Comparison of ENCODE assay signal across 8 cellular contexts in genomic region chr11:61834278-61835004, GRCh38. TPM values are rescaled to one million over a fixed set of nuclear protein-coding genes. Genes with fewer than 3 reads are reported as not detected.
DNase-seq lines count a peak whose midpoint lies in the region; ATAC-seq and TF ChIP-seq lines count a peak whose summit lies in the region.

No MANE protein-coding gene starts in this region.

- peak overlapping the region; percentile 53 to 77 for H3K27ac ChIP-seq in left lung
- H3K27ac ChIP-seq in suprapubic skin = peak overlapping the region; percentile 64

- no peak for TF ChIP-seq EP300 in suprapubic skin (IDR thresholded peaks at IDR 0.05)

- intact Hi-C loops in left lung (cut with DNase I) = no loop called here

- ATAC-seq in GM19438 (IDR thresholded peaks at IDR 0.05; ENCODE audit: low read depth, unreplicated experiment) = peak; percentile 83
- ATAC-seq in HG03457 (IDR thresholded peaks at IDR 0.05; ENCODE audit: unreplicated experiment) = peak; percentile 80
- ATAC-seq in left lung = peak; percentile 72

- H3K36me3 ChIP-seq in left lung = peaks cover 0 to 12% of the 10 kb centered on the region in 2 donors
- H3K36me3 ChIP-seq in suprapubic skin = peaks cover 4% of the 10 kb centered on the region

- DNase-seq in ELF-1 (ENCODE audit: low read depth, low spot score) (peak; percentile 63), RPMI8226 (peak; percentile 93), left lung (no peak), suprapubic skin (ENCODE audit: low spot score in 2 of 2) (no peak), LoVo (ENCODE audit: low spot score) (no peak)
- peak; percentile 33 for DNase-seq in central memory CD4-positive, alpha-beta T cell

- 48% methylated on average over 11 of the region's 12 CpGs for WGBS in suprapubic skin

- H3K9me3 ChIP-seq in left lung (no peaks in the 10 kb centered on the region), suprapubic skin (no peaks in the 10 kb centered on the region)

- TF ChIP-seq CTCF in left lung (IDR thresholded peaks at IDR 0.05) (no peak), suprapubic skin (IDR thresholded peaks at IDR 0.05) (no peak)

- TF ChIP-seq POLR2A in suprapubic skin (IDR thresholded peaks at IDR 0.05) = no peak

- H3K27me3 ChIP-seq in left lung = peaks cover 0 to 4% of the 10 kb centered on the region in 2 donors
- peaks cover under 1% of the 10 kb centered on the region for H3K27me3 ChIP-seq in suprapubic skin

- H3K4me3 ChIP-seq in left lung (no peak overlapping the region), suprapubic skin (no peak overlapping the region)

- H3K4me1 ChIP-seq in left lung (peaks cover 17 to 55% of the 10 kb centered on the region in 2 donors), suprapubic skin (peaks cover 33% of the 10 kb centered on the region)

RNA-seq across cellular contexts. Expression of gene FADS2, which starts 6.3 kb away (rescaled TPM):
- total RNA-seq in left lung (100 to 1,000 TPM; 153 to 295 TPM), suprapubic skin (100 to 1,000 TPM; 130 to 455 (median 327) TPM)

RNA-seq across cellular contexts. Expression of gene FADS1, which starts 17.6 kb away (rescaled TPM):
- total RNA-seq in left lung (100 to 1,000 TPM in 1 of 2 donors, 10 to 100 TPM in 1; 51.9 to 161 TPM), suprapubic skin (10 to 100 TPM; 16.4 to 69.6 (median 46.6) TPM)

RNA-seq across cellular contexts. Expression of gene FEN1, which starts 41.7 kb away (rescaled TPM):
- total RNA-seq in left lung (10 to 100 TPM; 13.9 to 23.1 TPM), suprapubic skin (10 to 100 TPM in 2 of 4 donors, 1 to 10 TPM in 2; 6.9 to 14.0 (median 9.2) TPM)

RNA-seq across cellular contexts. Expression of gene TMEM258, which starts 42.0 kb away (rescaled TPM):
- 100 to 1,000 TPM; 129 to 136 TPM for total RNA-seq in left lung
- 10 to 100 TPM; 29.7 to 44.8 (median 35.9) TPM for total RNA-seq in suprapubic skin

RNA-seq across cellular contexts. Expression of gene FADS3, which starts 56.9 kb away (rescaled TPM):
- total RNA-seq in left lung = 10 to 100 TPM; 64.1 to 71.4 TPM
- 10 to 100 TPM; 12.7 to 24.7 (median 17.9) TPM for total RNA-seq in suprapubic skin

Comparison
In these comparisons a context has a peak if more than half of its experiments do, and no peak if none do; other contexts are left out.
1. DNase-seq: peak in ELF-1 (single experiment), RPMI8226 (single experiment) and central memory CD4-positive, alpha-beta T cell (single experiment); none in left lung (0 of 2), suprapubic skin (0 of 2) and LoVo (single experiment).
2. Peak in every context shown above with its lines, with median percentiles within 50 percentile points of each other: ATAC-seq.